In genomic region chr3:29515451-29515850, GRCh38 we compare ENCODE assay signal across 10 cellular contexts.
DNase-seq lines count a peak whose midpoint lies in the region; ATAC-seq and TF ChIP-seq lines count a peak whose summit lies in the region.
"Had no signal": no experiment of that assay in that cellular context is flagged by ENCODE, and none has a peak within 500 bp of the region (broad histone marks: within the 10 kb centered on the region; RNA-seq: fewer than 3 reads in every experiment).

No MANE protein-coding gene starts in this region.

- no peaks in the 10 kb centered on the region for H3K36me3 ChIP-seq in GM06990 (ENCODE audit: control insufficient read depth, insufficient read depth, low read length)
- H3K36me3 ChIP-seq in naive thymus-derived CD4-positive, alpha-beta T cell (ENCODE audit: control insufficient read depth in 2 of 3, insufficient read depth in 3 of 3, low read length in 3 of 3), result no peaks in the 10 kb centered on the region

- H3K4me3 ChIP-seq in GM06990 (replicated peaks; ENCODE audit: low read depth, low read length), result no peak overlapping the region
- H3K4me3 ChIP-seq in naive thymus-derived CD4-positive, alpha-beta T cell (ENCODE audit: low read length), result no peak overlapping the region

- no peak for TF ChIP-seq CTCF in GM06990 (IDR thresholded peaks at IDR 0.05; ENCODE audit: insufficient read depth, low read length, poor library complexity, severe bottlenecking)

- H3K27me3 Mint-ChIP-seq in naive thymus-derived CD4-positive, alpha-beta T cell, result peaks cover 0 to 7% (median 6%) of the 10 kb centered on the region in 5 donors

- no peaks in the 10 kb centered on the region for H3K4me1 ChIP-seq in naive thymus-derived CD4-positive, alpha-beta T cell (ENCODE audit: control insufficient read depth in 2 of 2, insufficient read depth in 2 of 2, low read length in 2 of 2)

- intact Hi-C loops in left colon (cut with DNase I, micrococcal nuclease), result no loop called here
- intact Hi-C loops in naive thymus-derived CD4-positive, alpha-beta T cell (cut with micrococcal nuclease), result no loop called here

- CTCF ChIA-PET in naive thymus-derived CD4-positive, alpha-beta T cell (lab: Charles Lee), result no interaction called here

- H3K27ac ChIP-seq in naive thymus-derived CD4-positive, alpha-beta T cell (ENCODE audit: low read depth, low read length), result no peak overlapping the region

- no peak for ATAC-seq in left colon
- no peak for ATAC-seq in naive thymus-derived CD4-positive, alpha-beta T cell

- POLR2A ChIA-PET in naive thymus-derived CD4-positive, alpha-beta T cell (lab: Charles Lee), result no interaction called here

- H3K36me3 Mint-ChIP-seq in naive thymus-derived CD4-positive, alpha-beta T cell, result no peaks in the 10 kb centered on the region

- no peak overlapping the region for H3K27ac Mint-ChIP-seq in naive thymus-derived CD4-positive, alpha-beta T cell

- H3K9me3 Mint-ChIP-seq in naive thymus-derived CD4-positive, alpha-beta T cell, result no peaks in the 10 kb centered on the region

- DNase-seq in GM06990 (ENCODE audit: extremely low read depth, insufficient read length), result peak; percentile 6
- DNase-seq in H4 (ENCODE audit: low spot score), result peak; percentile 24
- DNase-seq in RPMI8226, result peak; percentile 76
- DNase-seq in iris pigment epithelial cell (ENCODE audit: low read depth), result peak; percentile 74
- no peak for DNase-seq in left colon
- DNase-seq in naive thymus-derived CD4-positive, alpha-beta T cell, result no peak
- DNase-seq in NCI-H526 treated with DMSO at 0.1 percent for 48 hours (lab: John Stamatoyannopoulos, UW), result no peak
- no peak for DNase-seq in NCI-H2081 (lab: John Stamatoyannopoulos, UW)
- DNase-seq: GF-D8, NCI-H446 had no signal

- H3K4me1 Mint-ChIP-seq in naive thymus-derived CD4-positive, alpha-beta T cell, result peaks cover 0 to 8% (median 2%) of the 10 kb centered on the region in 7 donors

- H3K4me3 Mint-ChIP-seq in naive thymus-derived CD4-positive, alpha-beta T cell, result no peak overlapping the region

- H3K9me3 ChIP-seq in naive thymus-derived CD4-positive, alpha-beta T cell (ENCODE audit: control insufficient read depth in 2 of 3, low read length in 3 of 3), result no peaks in the 10 kb centered on the region

- no peaks in the 10 kb centered on the region for H3K27me3 ChIP-seq in GM06990 (replicated peaks; ENCODE audit: control insufficient read depth, insufficient read depth, low read length)
- no peaks in the 10 kb centered on the region for H3K27me3 ChIP-seq in naive thymus-derived CD4-positive, alpha-beta T cell (ENCODE audit: control insufficient read depth in 2 of 2, insufficient read depth in 2 of 2, low read length in 2 of 2)

Comparison
In these comparisons a context has a peak if more than half of its experiments do, and no peak if none do; other contexts are left out.
1. DNase-seq: peak in GM06990 (single experiment), H4 (single experiment), RPMI8226 (single experiment) and iris pigment epithelial cell (single experiment); none in left colon (0 of 2), naive thymus-derived CD4-positive, alpha-beta T cell (0 of 9), NCI-H526 treated with DMSO at 0.1 percent for 48 hours (single experiment) and NCI-H2081 (0 of 2).